Comparison of ENCODE assay signal across 10 cellular contexts in genomic region chr7:5554287-5554785, GRCh38. TPM values are rescaled to one million over a fixed set of nuclear protein-coding genes. Genes with fewer than 3 reads are reported as not detected.
DNase-seq lines count a peak whose midpoint lies in the region; ATAC-seq and TF ChIP-seq lines count a peak whose summit lies in the region.
"Had no signal": no experiment of that assay in that cellular context is flagged by ENCODE, and none has a peak within 500 bp of the region (broad histone marks: within the 10 kb centered on the region; RNA-seq: fewer than 3 reads in every experiment).

No MANE protein-coding gene starts in this region.

- 92 to 96% (median 94%) methylated on average over 9 of the region's 9 CpGs for WGBS in heart left ventricle, 4 donors

- peaks cover 0 to 48% (median 40%) of the 10 kb centered on the region in 12 donors for H3K4me1 ChIP-seq in heart left ventricle
- H3K4me1 ChIP-seq in breast epithelium, result peaks cover 12 to 16% of the 10 kb centered on the region in 2 donors
- H3K4me1 ChIP-seq in uterus, result peaks cover 0 to 6% of the 10 kb centered on the region in 2 donors

- H3K4me3 Mint-ChIP-seq in naive B cell, result peak overlapping the region in 7 of 8 donors; percentile 63 to 90 (median 84)

- DNase-seq in heart left ventricle, result peak in 1 of 5 donors; percentile 43
- no peak for DNase-seq in cardiac septum (ENCODE audit: low spot score)
- DNase-seq in breast epithelium (ENCODE audit: low spot score in 2 of 2), result no peak
- DNase-seq in naive B cell, result no peak
- DNase-seq in uterus, result no peak
- no peak for DNase-seq in NCI-H1694 treated with DMSO at 0.1 percent for 48 hours (lab: John Stamatoyannopoulos, UW)
- DNase-seq: NCI-H1048 had no signal

- H3K4me3 ChIP-seq in heart left ventricle, result peak overlapping the region in 4 of 12 donors; percentile 58 to 70 (median 66)
- peak overlapping the region in 1 of 3 donors; percentile 81 for H3K4me3 ChIP-seq in breast epithelium
- no peak overlapping the region for H3K4me3 ChIP-seq in uterus

- H3K9me3 Mint-ChIP-seq in naive B cell, result no peaks in the 10 kb centered on the region

- TF ChIP-seq CTCF in heart left ventricle (IDR thresholded peaks at IDR 0.05) (no peak), breast epithelium (IDR thresholded peaks at IDR 0.05) (no peak), uterus (IDR thresholded peaks at IDR 0.05) (no peak)

- H3K27ac ChIP-seq in heart left ventricle (peak overlapping the region; percentile 96 to 100 (median 99)), breast epithelium (peak overlapping the region; percentile 97 to 98), uterus (peak overlapping the region; percentile 96 to 99)
- H3K27ac ChIP-seq: C4-2B had no signal

- H3K9me3 ChIP-seq in heart left ventricle (no peaks in the 10 kb centered on the region), breast epithelium (no peaks in the 10 kb centered on the region), uterus (no peaks in the 10 kb centered on the region)

- ATAC-seq in heart left ventricle (no peak), naive B cell (ENCODE audit: low read depth in 2 of 2) (no peak), GM21515 (IDR thresholded peaks at IDR 0.05; ENCODE audit: unreplicated experiment) (no peak), HG03045 (IDR thresholded peaks at IDR 0.05; ENCODE audit: unreplicated experiment) (no peak)

- H3K36me3 ChIP-seq in heart left ventricle, result no peaks in the 10 kb centered on the region
- no peaks in the 10 kb centered on the region for H3K36me3 ChIP-seq in breast epithelium
- no peaks in the 10 kb centered on the region for H3K36me3 ChIP-seq in uterus

- TF ChIP-seq POLR2A in heart left ventricle (IDR thresholded peaks at IDR 0.05), result no peak
- no peak for TF ChIP-seq POLR2A in breast epithelium (IDR thresholded peaks at IDR 0.05)
- no peak for TF ChIP-seq POLR2A in uterus (IDR thresholded peaks at IDR 0.05)

- intact Hi-C loops in heart left ventricle (cut with DNase I) (no loop called here), cardiac septum (cut with DNase I) (no loop called here), breast epithelium (cut with DNase I; ENCODE audit: low total_unique reads) (no loop called here), uterus (cut with DNase I; ENCODE audit: low total_unique reads) (no loop called here)

- peaks cover 33 to 45% (median 37%) of the 10 kb centered on the region in 3 donors for H3K4me1 Mint-ChIP-seq in naive B cell

- no peaks in the 10 kb centered on the region for H3K36me3 Mint-ChIP-seq in naive B cell

- H3K27me3 ChIP-seq in heart left ventricle (no peaks in the 10 kb centered on the region), breast epithelium (no peaks in the 10 kb centered on the region), uterus (no peaks in the 10 kb centered on the region)

- peak overlapping the region in 5 of 6 donors; percentile 76 to 96 (median 90) for H3K27ac Mint-ChIP-seq in naive B cell

- no peaks in the 10 kb centered on the region for H3K27me3 Mint-ChIP-seq in naive B cell

RNA-seq across cellular contexts. Expression of gene ACTB, which starts 23.9 kb away (rescaled TPM):
- total RNA-seq in heart left ventricle (1,000 to 10,000 TPM in 3 of 9 donors, 100 to 1,000 TPM in 6; 533 to 3,257 (median 776) TPM), cardiac septum (926 TPM), breast epithelium (1,000 to 10,000 TPM; 1,501 to 2,393 (median 1,834) TPM), uterus (1,000 to 10,000 TPM; 2,117 to 6,387 (median 2,745) TPM)
- polyA plus RNA-seq in heart left ventricle (1,000 to 10,000 TPM in 1 of 2 donors, 100 to 1,000 TPM in 1; 960 to 1,513 TPM), naive B cell (ENCODE audit: low read depth in 6 of 6) (over 10,000 TPM; 10,628 to 16,007 (median 11,568) TPM)

RNA-seq across cellular contexts. Expression of gene FSCN1, which starts 38.3 kb away (rescaled TPM):
- total RNA-seq in heart left ventricle (10 to 100 TPM in 7 of 9 donors, 1 to 10 TPM in 2; 8.0 to 74.6 (median 19.8) TPM), cardiac septum (32.2 TPM), breast epithelium (10 to 100 TPM; 17.9 to 24.9 (median 22.9) TPM), uterus (100 to 1,000 TPM in 1 of 4 donors, 10 to 100 TPM in 3; 27.1 to 175 (median 61.9) TPM)
- polyA plus RNA-seq in heart left ventricle (10 to 100 TPM in 1 of 2 donors, 1 to 10 TPM in 1; 5.7 to 26.0 TPM), naive B cell (ENCODE audit: low read depth in 6 of 6) (under 1 TPM in 5 of 6 donors, not detected in 1; 0.08 to 0.46 (median 0.13) TPM)

RNA-seq across cellular contexts. Expression of gene FBXL18, which starts 40.7 kb away (rescaled TPM):
- total RNA-seq in heart left ventricle, result 10 to 100 TPM in 1 of 9 donors, 1 to 10 TPM in 8; 4.3 to 16.2 (median 7.0) TPM
- 1 to 10 TPM; 2.2 to 7.3 TPM for polyA plus RNA-seq in heart left ventricle
- total RNA-seq in cardiac septum, result 5.0 TPM
- 1 to 10 TPM; 3.7 to 4.6 (median 4.0) TPM for total RNA-seq in breast epithelium
- polyA plus RNA-seq in naive B cell (ENCODE audit: low read depth in 6 of 6), result 1 to 10 TPM in 2 of 6 donors, under 1 TPM in 3, not detected in 1; 0.32 to 1.2 (median 0.55) TPM
- total RNA-seq in uterus, result 10 to 100 TPM in 1 of 4 donors, 1 to 10 TPM in 3; 2.8 to 15.0 (median 4.6) TPM
